Comparison of ENCODE assay signal across 15 cellular contexts in genomic region chr4:40481977-40482376, GRCh38.
DNase-seq lines count a peak whose midpoint lies in the region; ATAC-seq and TF ChIP-seq lines count a peak whose summit lies in the region.
"Had no signal": no experiment of that assay in that cellular context is flagged by ENCODE, and none has a peak within 500 bp of the region (broad histone marks: within the 10 kb centered on the region; RNA-seq: fewer than 3 reads in every experiment).

No MANE protein-coding gene starts in this region.

- H4K91ac ChIP-seq in H9 (ENCODE audit: insufficient read length, low read depth, low read length), result no peak overlapping the region

- H2BK20ac ChIP-seq in H9 (ENCODE audit: low read depth, low read length, poor library complexity, severe bottlenecking), result no peak overlapping the region

- no peaks in the 10 kb centered on the region for H3K79me1 ChIP-seq in H9 (ENCODE audit: insufficient read depth, low read depth, low read length, poor library complexity, severe bottlenecking)

- no peak overlapping the region for H4K8ac ChIP-seq in H9 (replicated peaks; ENCODE audit: insufficient read length, low read depth, low read length)

- no peak for ATAC-seq in WTC11
- ATAC-seq in GM18868 (IDR thresholded peaks at IDR 0.05; ENCODE audit: unreplicated experiment), result no peak
- ATAC-seq: HCT116 had no signal

- H3K36me3 Mint-ChIP-seq in H9 (ENCODE audit: insufficient read depth in 1 of 3, low read depth in 3 of 3) (peaks cover 5 to 10% (median 10%) of the 10 kb centered on the region in 3 experiments; a peak in 6 of 7 replicates), WTC11 (peaks cover 10% of the 10 kb centered on the region), progenitor cell of endocrine pancreas (ENCODE audit: insufficient read depth) (peaks cover 9% of the 10 kb centered on the region)
- H3K36me3 Mint-ChIP-seq: CD4-positive, alpha-beta memory T cell had no signal

- H3K27me3 ChIP-seq in H9 (ENCODE audit: insufficient read depth, low read length), result no peaks in the 10 kb centered on the region

- H3K14ac ChIP-seq in H9 (ENCODE audit: insufficient read depth, low read length), result no peak overlapping the region

- POLR2A ChIA-PET in WTC11 (lab: Charles Lee), result no interaction called here

- no peaks in the 10 kb centered on the region for H3K23me2 ChIP-seq in H9 (ENCODE audit: insufficient read length, low read depth, low read length, poor library complexity, severe bottlenecking)

- H3K4me1 ChIP-seq in H9 (ENCODE audit: insufficient read depth, low read length), result peaks cover 3% of the 10 kb centered on the region

- H3K56ac ChIP-seq in H9 (ENCODE audit: insufficient read length, low read depth, low read length), result no peak overlapping the region

- H3K4me2 ChIP-seq in H9 (ENCODE audit: insufficient read depth, insufficient read length, low read length), result no peak overlapping the region

- no peak overlapping the region for H3K23ac ChIP-seq in H9 (ENCODE audit: insufficient read length, low read depth, low read length)

- no peak overlapping the region for H2BK15ac ChIP-seq in H9 (ENCODE audit: low read depth, low read length)

- H3K27ac Mint-ChIP-seq in H9, result peak overlapping the region in 2 of 3 experiments; percentile 18 to 21; a peak in 1 of 7 replicates
- peak overlapping the region; percentile 85 for H3K27ac Mint-ChIP-seq in WTC11
- H3K27ac Mint-ChIP-seq in progenitor cell of endocrine pancreas, result peak overlapping the region; percentile 7
- H3K27ac Mint-ChIP-seq: CD4-positive, alpha-beta memory T cell had no signal

- no peak overlapping the region for H2AFZ ChIP-seq in H9 (ENCODE audit: low read length)

- no peak overlapping the region for H3K18ac ChIP-seq in H9 (ENCODE audit: insufficient read length, low read depth, low read length)

- peaks cover 30 to 31% of the 10 kb centered on the region in 2 experiments for H3K4me1 Mint-ChIP-seq in H9
- peaks cover 54% of the 10 kb centered on the region for H3K4me1 Mint-ChIP-seq in WTC11
- H3K4me1 Mint-ChIP-seq in progenitor cell of endocrine pancreas (ENCODE audit: low read depth), result peaks cover 41% of the 10 kb centered on the region
- H3K4me1 Mint-ChIP-seq: CD4-positive, alpha-beta memory T cell had no signal

- H3K9ac ChIP-seq in H9 (ENCODE audit: extremely low read depth, insufficient read length, low read length), result no peak overlapping the region

- DNase-seq in DMS53 (lab: John Stamatoyannopoulos, UW), result peak; percentile 36
- no peak for DNase-seq in DMS53 treated with DMSO at 0.1 percent for 48 hours (lab: John Stamatoyannopoulos, UW; ENCODE audit: unreplicated experiment)
- no peak for DNase-seq in H9
- no peak for DNase-seq in WTC11 (ENCODE audit: low spot score)
- DNase-seq in progenitor cell of endocrine pancreas (ENCODE audit: low spot score, unreplicated experiment), result no peak
- DNase-seq in activated effector memory CD4-positive, alpha-beta T cell treated with Interleukin-2 at 50 U/mL for 16 hours, result no peak
- no peak for DNase-seq in RPMI8226
- DNase-seq: 8988T; AML-193; C1 segment of cervical spinal cord; CD4-positive, alpha-beta memory T cell; DMS153; GF-D8 had no signal

- no peak overlapping the region for H3K27ac ChIP-seq in H9 (ENCODE audit: insufficient read length, low read depth, low read length)

- CTCF ChIA-PET in WTC11 (lab: Charles Lee), result no interaction called here

- TF ChIP-seq CTCF in H9 (conservative IDR thresholded peaks at IDR 0.05) (no peak), WTC11 (IDR thresholded peaks at IDR 0.05) (no peak), progenitor cell of endocrine pancreas (IDR thresholded peaks at IDR 0.05; ENCODE audit: unreplicated experiment) (no peak)

- peaks cover 8 to 9% of the 10 kb centered on the region in 2 experiments; a peak in 3 of 5 replicates for H3K9me3 Mint-ChIP-seq in H9
- peaks cover 10% of the 10 kb centered on the region for H3K9me3 Mint-ChIP-seq in WTC11
- H3K9me3 Mint-ChIP-seq in progenitor cell of endocrine pancreas (ENCODE audit: low read depth), result no peaks in the 10 kb centered on the region

- H3T11ph ChIP-seq in H9 (ENCODE audit: low read length), result no peak overlapping the region

- H4K5ac ChIP-seq in H9 (ENCODE audit: insufficient read length, low read depth, low read length), result no peak overlapping the region

- no peaks in the 10 kb centered on the region for H3K9me3 ChIP-seq in H9 (ENCODE audit: control insufficient read depth, low read depth, low read length)

- no peak overlapping the region for H2BK5ac ChIP-seq in H9 (ENCODE audit: insufficient read length, low read length)

- H3K79me2 ChIP-seq in H9 (ENCODE audit: insufficient read depth, low read length), result 0 out of 2 replicates have a peak, but pooled peaks cover 2% of the 10 kb centered on the region

- H3K4me3 Mint-ChIP-seq in H9 (no peak overlapping the region), WTC11 (no peak overlapping the region), progenitor cell of endocrine pancreas (ENCODE audit: low read depth) (no peak overlapping the region)
- H3K4me3 Mint-ChIP-seq: CD4-positive, alpha-beta memory T cell had no signal

- no CpG with 5 or more reads among the region's 7 CpGs for WGBS in H9 (ENCODE audit: extremely low coverage, insufficient read length, low lambda C conversion rate)

- no peaks in the 10 kb centered on the region for H4K20me1 ChIP-seq in H9 (ENCODE audit: control insufficient read depth, insufficient read depth, insufficient read length)

- no peak overlapping the region for H3K4ac ChIP-seq in H9 (ENCODE audit: low read depth, low read length)

- H2BK12ac ChIP-seq in H9 (ENCODE audit: insufficient read length, low read depth, low read length), result no peak overlapping the region

- no peak overlapping the region for H2BK120ac ChIP-seq in H9 (ENCODE audit: low read depth, low read length, poor library complexity, severe bottlenecking)

- H3K27me3 Mint-ChIP-seq in H9 (ENCODE audit: low read depth) (no peaks in the 10 kb centered on the region; the same call in 1 of the 2 replicates), WTC11 (ENCODE audit: low read depth) (no peaks in the 10 kb centered on the region), progenitor cell of endocrine pancreas (no peaks in the 10 kb centered on the region)

- no peak overlapping the region for H2AK5ac ChIP-seq in H9 (ENCODE audit: insufficient read length, low read length)

TF ChIP-seq in WTC11, 78 proteins besides CTCF, POLR2A, EP300 and RAD21:
- TF ChIP-seq ATF6 (CRISPR knock-in tag; IDR thresholded peaks at IDR 0.05) (no peak), CBFB (CRISPR knock-in tag; IDR thresholded peaks at IDR 0.05; ENCODE audit: low read depth) (no peak), KAT7 (CRISPR knock-in tag; IDR thresholded peaks at IDR 0.05; ENCODE audit: borderline replicate concordance) (no peak), NFE2L1 (CRISPR knock-in tag; IDR thresholded peaks at IDR 0.05) (no peak)

Comparison
In these comparisons a context has a peak if more than half of its experiments do, and no peak if none do; other contexts are left out.
1. H3K27ac Mint-ChIP-seq: peak in every context shown above with its lines; median percentile 85 in WTC11; 20 in H9; 7 in progenitor cell of endocrine pancreas.